23 cellular contexts compared by ENCODE assay signal in genomic region chr16:51562896-51563295, GRCh38.
"Had no signal": no experiment of that assay in that cellular context is flagged by ENCODE, and none has a peak within 500 bp of the region (broad histone marks: within the 10 kb centered on the region; RNA-seq: fewer than 3 reads in every experiment).

No MANE protein-coding gene starts in this region.

- ATAC-seq: activated CD8-positive, alpha-beta T cell treated with anti-CD3 and anti-CD28 coated beads for 36 hours; activated T-cell treated with anti-CD3 and anti-CD28 coated beads, Interleukin-2, amount 50 U/mL, for 72 hours; Right ventricle myocardium inferior; T-cell had no signal

- H3K36me3 Mint-ChIP-seq: activated naive CD4-positive, alpha-beta T cell treated with anti-CD3 and anti-CD28 coated beads, Interleukin-2, amount 10 ng/mL, durations not matched to agents 7 days and 5 days; activated naive CD8-positive, alpha-beta T cell treated with anti-CD3 and anti-CD28 coated beads for 36 hours; T-cell had no signal

- H3K4me3 Mint-ChIP-seq: activated B cell treated with CpG ODN at 0.5 μM for 24 hours; activated CD8-positive, alpha-beta T cell treated with anti-CD3 and anti-CD28 coated beads for 36 hours; activated naive CD4-positive, alpha-beta T cell treated with anti-CD3 and anti-CD28 coated beads, Interleukin-2, amount 10 ng/mL, durations not matched to agents 7 days and 5 days; activated naive CD8-positive, alpha-beta T cell treated with anti-CD3 and anti-CD28 coated beads for 36 hours; activated T-cell treated with anti-CD3 and anti-CD28 coated beads, Interleukin-2, amount 50 U/mL, for 72 hours; T-cell had no signal

- H3K27ac Mint-ChIP-seq: activated B cell treated with CpG ODN at 0.5 μM for 24 hours; activated CD8-positive, alpha-beta T cell treated with anti-CD3 and anti-CD28 coated beads for 36 hours; activated naive CD4-positive, alpha-beta T cell treated with anti-CD3 and anti-CD28 coated beads, Interleukin-2, amount 10 ng/mL, durations not matched to agents 7 days and 5 days; activated naive CD8-positive, alpha-beta T cell treated with anti-CD3 and anti-CD28 coated beads for 36 hours; activated T-cell treated with anti-CD3 and anti-CD28 coated beads, Interleukin-2, amount 50 U/mL, for 72 hours; activated T-helper 2 cell treated with anti-CD3 and anti-CD28 coated beads, Interferon-gamma antibody, Interleukin-2, Interleukin-4, amounts not matched to agents 10 μg/mL and 5 μg/mL and 100 μg/mL, durations not matched to agents 14 hours and 24 hours and 36 hours; T-cell had no signal

- H3K27ac ChIP-seq: SK-N-MC had no signal

- H3K4me3 ChIP-seq: SK-N-MC had no signal

- FAIRE-seq: TTC549 had no signal

- H3K4me1 Mint-ChIP-seq: activated B cell treated with CpG ODN at 0.5 μM for 24 hours; activated naive CD4-positive, alpha-beta T cell treated with anti-CD3 and anti-CD28 coated beads, Interleukin-2, amount 10 ng/mL, durations not matched to agents 7 days and 5 days; activated naive CD8-positive, alpha-beta T cell treated with anti-CD3 and anti-CD28 coated beads for 36 hours; T-cell had no signal

- DNase-seq: activated B cell treated with CpG ODN at 0.5 μM for 24 hours; activated CD8-positive, alpha-beta memory T cell treated with anti-CD3 and anti-CD28 coated beads, Interleukin-2, amount 50 U/mL, for 4 hours; activated CD8-positive, alpha-beta T cell treated with anti-CD3 and anti-CD28 coated beads for 36 hours; activated gamma-delta T cell treated with Interleukin-2 at 50 U/mL for 16 hours; activated naive CD4-positive, alpha-beta T cell treated with anti-CD3 and anti-CD28 coated beads, Interleukin-2, amount 10 ng/mL, durations not matched to agents 7 days and 5 days; activated naive CD8-positive, alpha-beta T cell treated with anti-CD3 and anti-CD28 coated beads for 36 hours; activated T-cell treated with anti-CD3 and anti-CD28 coated beads, Interleukin-2, amount 50 U/mL, for 72 hours; cerebellar nuclear complex; NCI-H1048; NCI-H1417; NCI-H1930; NCI-H2171; NCI-H2227 treated with DMSO at 0.1 percent for 48 hours; NCI-H526; NCI-H774; RPMI8226; T-cell; T-helper 2 cell; T1000 had no signal

- H3K27me3 Mint-ChIP-seq: activated B cell treated with CpG ODN at 0.5 μM for 24 hours; activated CD8-positive, alpha-beta T cell treated with anti-CD3 and anti-CD28 coated beads for 36 hours; activated naive CD4-positive, alpha-beta T cell treated with anti-CD3 and anti-CD28 coated beads, Interleukin-2, amount 10 ng/mL, durations not matched to agents 7 days and 5 days; activated naive CD8-positive, alpha-beta T cell treated with anti-CD3 and anti-CD28 coated beads for 36 hours; T-cell had no signal
